ENCODE assay signal across 8 cellular contexts in the genomic region with DNA sequence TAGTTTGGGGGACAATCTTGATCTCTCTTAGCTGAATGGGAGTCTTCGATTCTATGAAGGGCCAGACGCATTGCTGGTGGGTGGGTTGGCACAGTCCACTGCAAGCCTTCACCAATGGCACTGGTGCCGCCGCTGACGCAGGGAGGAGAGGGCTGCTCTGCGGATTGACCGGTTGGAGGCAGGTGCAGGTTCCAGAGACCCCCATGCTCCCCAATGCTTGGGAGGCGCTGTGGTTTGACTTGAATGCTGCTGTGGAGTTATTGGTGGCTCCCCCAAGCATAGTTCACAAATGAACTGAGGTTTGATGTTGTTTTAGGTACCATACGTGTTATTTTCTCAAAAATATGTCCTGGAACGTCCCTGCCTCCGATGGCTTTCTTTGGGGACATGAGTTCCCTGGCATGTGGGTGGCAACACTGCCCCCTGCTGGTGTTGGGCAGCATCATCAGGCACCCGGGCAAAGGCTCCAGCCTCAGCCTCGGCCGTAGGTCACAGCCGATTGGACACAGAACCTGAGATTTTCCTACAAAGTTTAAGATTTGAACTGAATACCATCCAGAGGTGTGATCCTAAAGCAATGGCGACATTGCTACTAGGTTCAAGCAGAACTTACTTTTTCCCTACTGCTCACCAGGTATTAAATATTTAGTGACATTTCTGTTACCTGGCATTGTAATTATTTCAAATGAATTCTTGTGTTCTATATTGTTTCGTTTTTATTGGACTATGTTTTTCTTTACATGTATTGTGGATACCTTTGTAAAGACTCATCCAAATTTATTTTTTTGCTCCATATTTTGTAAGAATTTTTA.
A peak's percentile ranks its signal among the peaks of the same experiment; 100 is the strongest.
DNase-seq lines count a peak whose midpoint lies in the region; ATAC-seq and TF ChIP-seq lines count a peak whose summit lies in the region.

No MANE protein-coding gene starts in this region.

- no peak overlapping the region for H3K4me3 Mint-ChIP-seq in immature natural killer cell

- no peaks in the 10 kb centered on the region for H3K36me3 Mint-ChIP-seq in immature natural killer cell

- TF ChIP-seq CTCF in VCaP (conservative IDR thresholded peaks at IDR 0.05): peak; percentile 100

- peaks cover 3 to 6% of the 10 kb centered on the region in 2 donors for H3K4me1 Mint-ChIP-seq in immature natural killer cell

- peak; percentile 89 for ATAC-seq in HG02588 (IDR thresholded peaks at IDR 0.05; ENCODE audit: unreplicated experiment)

- DNase-seq in NCI-H2227 (lab: John Stamatoyannopoulos, UW; ENCODE audit: unreplicated experiment) (peak; percentile 29), NCI-H2227 treated with DMSO at 0.1 percent for 48 hours (lab: John Stamatoyannopoulos, UW) (no peak), NCI-H1092 (lab: John Stamatoyannopoulos, UW) (peak; percentile 80), brain pericyte (ENCODE audit: low read depth, low spot score) (peak; percentile 24), immature natural killer cell (peak; percentile 62 to 70 (median 65))
- peak; percentile 54 to 69 for DNase-seq in stimulated activated CD4-positive, alpha-beta T cell treated with anti-CD3 and anti-CD28 coated beads, Interleukin-15, amount 100 ng/mL, for 1 hour (ENCODE audit: low read depth in 1 of 2, low spot score in 1 of 2)

- H3K27ac Mint-ChIP-seq in immature natural killer cell: peak overlapping the region in 1 of 6 donors; percentile 25

- peak overlapping the region; percentile 50; the same call in 1 of the 2 replicates for H3K27ac ChIP-seq in VCaP

- H3K9me3 Mint-ChIP-seq in immature natural killer cell: no peaks in the 10 kb centered on the region

- peaks cover 2 to 6% (median 6%) of the 10 kb centered on the region in 3 donors for H3K27me3 Mint-ChIP-seq in immature natural killer cell (ENCODE audit: low read depth in 3 of 3)
